Comparison of ENCODE assay signal across 8 cellular contexts in the genomic region with DNA sequence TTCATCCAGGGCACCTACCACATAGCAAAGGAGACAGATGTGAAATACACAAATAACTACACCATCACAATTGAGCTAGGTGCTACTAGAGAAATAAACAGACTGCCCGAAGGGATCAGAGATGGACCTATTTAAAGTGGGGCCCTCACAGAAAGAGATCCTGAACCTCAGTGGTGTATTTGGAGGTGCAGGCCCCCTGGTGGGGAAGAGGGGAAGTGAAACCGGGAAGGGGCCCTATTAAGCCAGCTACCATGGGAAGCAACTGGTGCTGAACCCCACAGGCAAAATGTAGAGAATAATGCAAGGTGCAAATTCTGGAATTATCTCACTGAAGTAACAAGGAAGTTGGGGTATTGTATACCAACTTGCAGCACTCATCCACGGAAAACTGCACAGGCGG.
DNase-seq lines count a peak whose midpoint lies in the region; ATAC-seq, FAIRE-seq and TF ChIP-seq lines count a peak whose summit lies in the region.

No MANE protein-coding gene starts in this region.

- intact Hi-C loops in kidney (cut with DNase I), result no loop called here

- in situ Hi-C loops in KBM-7 (cut with MboI; ENCODE audit: low pct_unique_long_range_greater_than_20kb, low sequenced_read_pairs), result no loop called here

- no peaks in the 10 kb centered on the region for H3K4me1 ChIP-seq in kidney (ENCODE audit: control insufficient read depth in 1 of 2, insufficient read depth in 1 of 2, low read depth in 1 of 2, low read length in 2 of 2)

- no peak for ATAC-seq in HG02610 (IDR thresholded peaks at IDR 0.05; ENCODE audit: unreplicated experiment)

- H3K9me3 ChIP-seq in kidney (ENCODE audit: control insufficient read depth in 1 of 2, low read length in 2 of 2), result no peaks in the 10 kb centered on the region

- TF ChIP-seq CTCF in GM12872 (IDR thresholded peaks at IDR 0.05; ENCODE audit: insufficient read depth, low read depth, low read length) (peak; percentile 63), kidney (IDR thresholded peaks at IDR 0.05; ENCODE audit: borderline replicate concordance, extremely low read depth, insufficient read depth) (peak; percentile 31)

- no peak overlapping the region for H3K4me3 ChIP-seq in kidney (ENCODE audit: low read length in 2 of 2)

- no peak for FAIRE-seq in kidney (lab: Jason Lieb, UNC)

- H3K36me3 ChIP-seq in kidney (ENCODE audit: control insufficient read depth in 1 of 2, insufficient read depth in 2 of 2, low read length in 2 of 2), result no peaks in the 10 kb centered on the region

- DNase-seq in KBM-7, result peak; percentile 33
- peak; percentile 1 for DNase-seq in activated T-cell treated with anti-CD3 and anti-CD28 coated beads for 24 hours (ENCODE audit: low read depth)
- DNase-seq in kidney, result no peak
- no peak for DNase-seq in cerebellar nuclear complex (lab: John Stamatoyannopoulos, UW)
- DNase-seq in NCI-H526 treated with DMSO at 0.1 percent for 48 hours (lab: John Stamatoyannopoulos, UW), result no peak
- DNase-seq in Kasumi-1 (lab: John Stamatoyannopoulos, UW), result no peak

- no peak overlapping the region for H3K27ac ChIP-seq in kidney (ENCODE audit: low read depth in 2 of 2, low read length in 2 of 2)

- no peak overlapping the region for H3K9ac ChIP-seq in kidney (ENCODE audit: low read length in 2 of 2)

Comparison
In these comparisons a context has a peak if more than half of its experiments do, and no peak if none do; other contexts are left out.
1. DNase-seq: peak in KBM-7 (single experiment) and activated T-cell treated with anti-CD3 and anti-CD28 coated beads for 24 hours (single experiment); none in kidney (single experiment), cerebellar nuclear complex (0 of 2), NCI-H526 treated with DMSO at 0.1 percent for 48 hours (single experiment) and Kasumi-1 (0 of 2).